ENCODE assay signal across 2 cellular contexts in genomic region chr3:34569437-34569836, GRCh38.
TF ChIP-seq lines count a peak whose summit lies in the region.

No MANE protein-coding gene starts in this region.

TF ChIP-seq in GM23338, 12 proteins besides CTCF, POLR2A, EP300 and RAD21:
- no peak for TF ChIP-seq ZNF462 (CRISPR knock-in tag; IDR thresholded peaks at IDR 0.05)
- TF ChIP-seq JUNB (IDR thresholded peaks at IDR 0.05; ENCODE audit: unreplicated experiment), result no peak
- TF ChIP-seq STAT1 (IDR thresholded peaks at IDR 0.05; ENCODE audit: unreplicated experiment), result no peak
- no peak for TF ChIP-seq EZH2phosphoT487 (IDR thresholded peaks at IDR 0.05; ENCODE audit: unreplicated experiment)
- no peak for TF ChIP-seq NANOG (IDR thresholded peaks at IDR 0.05; ENCODE audit: borderline replicate concordance)
- no peak for TF ChIP-seq ZNF114 (CRISPR knock-in tag; IDR thresholded peaks at IDR 0.05)
- TF ChIP-seq, protein P1, sequence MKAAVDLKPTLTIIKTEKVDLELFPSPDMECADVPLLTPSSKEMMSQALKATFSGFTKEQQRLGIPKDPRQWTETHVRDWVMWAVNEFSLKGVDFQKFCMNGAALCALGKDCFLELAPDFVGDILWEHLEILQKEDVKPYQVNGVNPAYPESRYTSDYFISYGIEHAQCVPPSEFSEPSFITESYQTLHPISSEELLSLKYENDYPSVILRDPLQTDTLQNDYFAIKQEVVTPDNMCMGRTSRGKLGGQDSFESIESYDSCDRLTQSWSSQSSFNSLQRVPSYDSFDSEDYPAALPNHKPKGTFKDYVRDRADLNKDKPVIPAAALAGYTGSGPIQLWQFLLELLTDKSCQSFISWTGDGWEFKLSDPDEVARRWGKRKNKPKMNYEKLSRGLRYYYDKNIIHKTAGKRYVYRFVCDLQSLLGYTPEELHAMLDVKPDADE (IDR thresholded peaks at IDR 0.05), result no peak
- no peak for TF ChIP-seq EZH2 (IDR thresholded peaks at IDR 0.05; ENCODE audit: low read depth, unreplicated experiment)
- no peak for TF ChIP-seq ZNF331 (CRISPR knock-in tag; IDR thresholded peaks at IDR 0.05; ENCODE audit: low read depth)
- no peak for TF ChIP-seq POLR2AphosphoS5 (IDR thresholded peaks at IDR 0.05; ENCODE audit: low read depth)
- no peak for TF ChIP-seq REST (IDR thresholded peaks at IDR 0.05; ENCODE audit: unreplicated experiment)
- TF ChIP-seq CREB1 (CRISPR knock-in tag; IDR thresholded peaks at IDR 0.05; ENCODE audit: low read depth), result no peak

TF ChIP-seq in H1, 55 proteins besides CTCF, POLR2A, EP300 and RAD21:
- TF ChIP-seq SAP30 (IDR thresholded peaks at IDR 0.05; ENCODE audit: insufficient read depth, insufficient replicate concordance, low read length), result no peak
- no peak for TF ChIP-seq HDAC2 (IDR thresholded peaks at IDR 0.05; ENCODE audit: borderline replicate concordance in 1 of 2, low read depth in 2 of 2, low read length in 2 of 2)
- no peak for TF ChIP-seq CREB1 (IDR thresholded peaks at IDR 0.05)
- no peak for TF ChIP-seq TBP (IDR thresholded peaks at IDR 0.05; ENCODE audit: low read depth, low read length)
- no peak for TF ChIP-seq USF2 (IDR thresholded peaks at IDR 0.05; ENCODE audit: low read length)
- TF ChIP-seq SRF (IDR thresholded peaks at IDR 0.05; ENCODE audit: low read depth, low read length), result no peak
